Comparison of ENCODE assay signal across 8 cellular contexts in the genomic region with DNA sequence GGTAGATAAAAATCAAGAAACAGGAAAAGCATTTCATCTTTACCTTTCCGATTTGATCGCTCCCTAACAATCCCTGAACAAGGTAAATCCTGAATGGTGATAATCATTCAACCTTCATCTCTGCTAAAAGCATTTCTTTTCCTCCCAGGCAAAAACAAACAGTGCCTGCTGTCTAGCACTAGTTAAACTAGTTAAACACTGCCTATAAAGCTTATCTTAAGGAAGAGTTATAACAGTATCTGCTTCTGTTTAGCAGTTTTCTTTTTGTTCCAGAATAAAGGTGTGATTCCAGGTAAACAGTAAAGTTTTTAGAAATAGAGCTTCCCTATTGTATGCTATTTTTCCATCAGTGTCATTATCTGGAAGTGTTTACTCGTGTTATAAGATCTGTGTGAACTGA. TPM values are rescaled to one million over a fixed set of nuclear protein-coding genes. Genes with fewer than 3 reads are reported as not detected.
A peak's percentile ranks its signal among the peaks of the same experiment; 100 is the strongest.
DNase-seq lines count a peak whose midpoint lies in the region; ATAC-seq, FAIRE-seq and TF ChIP-seq lines count a peak whose summit lies in the region.
"Not testable (repeated sequence)": the region's sequence is repeated elsewhere in the genome, so short reads cannot be mapped to it uniquely, and the experiment has no call there.
"Had no signal": no experiment of that assay in that cellular context is flagged by ENCODE, and none has a peak within 500 bp of the region (broad histone marks: within the 10 kb centered on the region; RNA-seq: fewer than 3 reads in every experiment).

No MANE protein-coding gene starts in this region.

- WGBS in K562 (ENCODE audit: insufficient coverage, low coverage, missing lambda C conversion rate) = 67% methylated on average over 3 of the region's 3 CpGs
- no CpG with 5 or more reads among the region's 3 CpGs for WGBS in mesendoderm (ENCODE audit: extremely low coverage, insufficient coverage, low lambda C conversion rate)

- not testable (repeated sequence) for H4K5ac ChIP-seq in mesendoderm (ENCODE audit: low read length)

- H3K4ac ChIP-seq in mesendoderm (ENCODE audit: low read depth, low read length) = not testable (repeated sequence)

- H4K20me1 ChIP-seq in K562 (replicated peaks; ENCODE audit: control insufficient read depth, insufficient read depth, low read length) = not testable (repeated sequence)
- H4K20me1 ChIP-seq in osteoblast (ENCODE audit: insufficient read depth, low read length) = peaks cover 51% of the 10 kb centered on the region

- intact Hi-C loops in K562 (cut with micrococcal nuclease) = not testable (repeated sequence)

- not testable (repeated sequence) for H3K9ac ChIP-seq in K562 (ENCODE audit: insufficient read depth in 1 of 2, low read depth in 2 of 2, low read length in 2 of 2); mesendoderm (ENCODE audit: low read length)

- not testable (repeated sequence) for H3K9me1 ChIP-seq in K562 (ENCODE audit: control insufficient read depth, insufficient read depth, low read length)

- H3K79me2 ChIP-seq in K562 (ENCODE audit: control insufficient read depth, insufficient read depth, low read length) (peaks cover 33% of the 10 kb centered on the region), mesendoderm (ENCODE audit: control insufficient read depth, insufficient read depth, low read length) (peaks cover 12% of the 10 kb centered on the region), osteoblast (ENCODE audit: insufficient read depth, low read length) (peaks cover 89% of the 10 kb centered on the region)

- H3K4me3 ChIP-seq in LNCaP clone FGC (ENCODE audit: low read depth, low read length) = 0 out of 2 replicates have a peak overlapping the region, but pooled peaks have one; percentile 18
- H3K4me3 ChIP-seq in K562; mesendoderm (ENCODE audit: low read length); osteoblast (ENCODE audit: insufficient read depth, low read length): not testable (repeated sequence)

- in situ Hi-C loops in K562 (cut with MboI) = not testable (repeated sequence)

- not testable (repeated sequence) for H4K8ac ChIP-seq in mesendoderm (ENCODE audit: low read depth, low read length)

- not testable (repeated sequence) for H3K79me1 ChIP-seq in mesendoderm (ENCODE audit: low read length)

- H3K4me2 ChIP-seq in K562 (ENCODE audit: insufficient read depth, low read length); mesendoderm (ENCODE audit: low read length); osteoblast (ENCODE audit: insufficient read depth, low read length): not testable (repeated sequence)

- not testable (repeated sequence) for TF ChIP-seq EP300 in K562 (IDR thresholded peaks at IDR 0.05; ENCODE audit: low read length)

- H3K18ac ChIP-seq in mesendoderm (ENCODE audit: low read length) = not testable (repeated sequence)

- peak overlapping the region; percentile 37 for H3K27ac ChIP-seq in 22Rv1
- H3K27ac ChIP-seq in K562 (ENCODE audit: extremely low read depth, low read depth, low read length); mesendoderm (ENCODE audit: low read depth, low read length); osteoblast (ENCODE audit: low read depth, low read length): not testable (repeated sequence)

- H3K56ac ChIP-seq in mesendoderm (ENCODE audit: low read length) = peak overlapping the region; percentile 25

- not testable (repeated sequence) for H3K27me3 ChIP-seq in K562 (ENCODE audit: control insufficient read depth in 2 of 2, insufficient read depth in 2 of 2, low read length in 2 of 2); mesendoderm (ENCODE audit: insufficient read depth, low read length, poor library complexity); osteoblast (ENCODE audit: insufficient read depth, low read length)

- H2AFZ ChIP-seq in K562 (ENCODE audit: low read depth, low read length); osteoblast (ENCODE audit: low read length): not testable (repeated sequence)

- H3K9me3 ChIP-seq in K562 (replicated peaks; ENCODE audit: control insufficient read depth, insufficient read depth, low read depth, low read length); osteoblast (ENCODE audit: low read depth, low read length): not testable (repeated sequence)

- H2AK5ac ChIP-seq in mesendoderm (ENCODE audit: low read length) = not testable (repeated sequence)

- H3K36me3 ChIP-seq in K562 (ENCODE audit: control insufficient read depth, insufficient read depth, low read length); mesendoderm (ENCODE audit: control insufficient read depth, insufficient read depth, low read length); osteoblast (ENCODE audit: insufficient read depth, low read length): not testable (repeated sequence)

- H2BK120ac ChIP-seq in mesendoderm (ENCODE audit: low read depth, low read length) = not testable (repeated sequence)

- ATAC-seq in K562 = not testable (repeated sequence)

- not testable (repeated sequence) for TF ChIP-seq POLR2A in K562 (conservative IDR thresholded peaks at IDR 0.05)

- H3K23ac ChIP-seq in mesendoderm (ENCODE audit: low read length) = not testable (repeated sequence)

- FAIRE-seq in K562 (lab: Jason Lieb, UNC) = not testable (repeated sequence)
- FAIRE-seq in islet of Langerhans (lab: Jason Lieb, UNC) = peak; percentile 78

- not testable (repeated sequence) for H2BK5ac ChIP-seq in mesendoderm (ENCODE audit: low read length)

- not testable (repeated sequence) for TF ChIP-seq RAD21 in K562 (CRISPR knock-in tag; conservative IDR thresholded peaks at IDR 0.05 in 1 of 2, IDR thresholded peaks at IDR 0.05 in 1 of 2)

- H3K4me1 ChIP-seq in K562 (replicated peaks in 1 of 2; ENCODE audit: control insufficient read depth in 2 of 2, insufficient read depth in 2 of 2, low read length in 2 of 2); mesendoderm (ENCODE audit: control insufficient read depth, low read depth, low read length); osteoblast (ENCODE audit: insufficient read depth, low read length): not testable (repeated sequence)

- BruUV-seq in K562 (replicated peaks; lab: Mats Ljungman, UMichigan) = not testable (repeated sequence)

- H2BK15ac ChIP-seq in mesendoderm (replicated peaks; ENCODE audit: low read depth) = not testable (repeated sequence)

- POLR2A ChIA-PET in K562 (lab: Yijun Ruan, JAX) = not testable (repeated sequence)

- TF ChIP-seq CTCF in 22Rv1 (IDR thresholded peaks at IDR 0.05); LNCaP clone FGC (IDR thresholded peaks at IDR 0.05; ENCODE audit: control insufficient read depth, extremely low read depth, insufficient read depth); K562 (IDR thresholded peaks at IDR 0.05 in 2 of 3, conservative IDR thresholded peaks at IDR 0.05 in 1 of 3; ENCODE audit: insufficient read depth in 2 of 3, low read depth in 1 of 3, low read length in 3 of 3); osteoblast (IDR thresholded peaks at IDR 0.05; ENCODE audit: extremely low read depth, low read depth, low read length): not testable (repeated sequence)

- CTCF ChIA-PET in K562 (lab: Yijun Ruan, JAX; ENCODE audit: low intra/inter-chr PET ratio) = not testable (repeated sequence)

- DNase-seq in LNCaP clone FGC (ENCODE audit: low read depth); K562 (ENCODE audit: extremely low read depth in 1 of 4, low spot score in 3 of 4); mesendoderm: not testable (repeated sequence)
- DNase-seq in NCI-H345 (lab: John Stamatoyannopoulos, UW) = peak; percentile 18
- peak; percentile 3 for DNase-seq in osteoblast (ENCODE audit: insufficient read length, low spot score, missing footprints)

RNA-seq across cellular contexts. Expression of a gene that starts 6.4 kb away (rescaled TPM):
- 142 and 188 TPM in 2 replicates for total RNA-seq in K562 (2011; cell fraction: chromatin; rRNA removed; ENCODE audit: low replicate concordance)
- 55.9 and 62.6 TPM in 2 replicates for total RNA-seq in K562 (2011; cell fraction: nucleolus; rRNA removed)
- total RNA-seq in K562 (2011; cell fraction: nucleoplasm; rRNA removed) = 96.4 and 120 TPM in 2 replicates
- 48.2 and 51.0 TPM in 2 replicates for total RNA-seq in K562 (2014; rRNA removed)
- 45.8 and 52.5 TPM in 2 replicates for total RNA-seq in K562 (2014; rRNA removed; fragmentation: Illumina TruSeq; extraction: Trizol)
- 41.5 and 45.2 TPM in 2 replicates for total RNA-seq in K562 (2015; rRNA removed; fragmentation: Illumina TruSeq; extraction: Trizol)
- total RNA-seq in K562 (2021) = 49.1 and 51.4 TPM in 2 replicates
- 95.4 and 99.6 TPM in 2 replicates for polyA plus RNA-seq in K562 (2011; rRNA removed)
- polyA plus RNA-seq in K562 (2011; cell fraction: cytosol; rRNA removed) = 34.4 and 79.5 TPM in 2 replicates
- 95.6 and 143 TPM in 2 replicates for polyA plus RNA-seq in K562 (2011; cell fraction: nucleus; rRNA removed)
- 41.1 and 51.5 TPM in 2 replicates for polyA plus RNA-seq in K562 (2012)
- polyA plus RNA-seq in K562 (2014; fragmentation: Illumina TruSeq; extraction: Trizol) = 39.2 and 44.3 TPM in 2 replicates
- 1 to 10 TPM; 5.1 to 8.1 TPM for polyA plus RNA-seq in K562 (2014; fragmentation: Nextera tagmentation; extraction: Ambion mirVana)
- 48.8 and 52.8 TPM in 2 replicates for polyA plus RNA-seq in K562 (2014; rRNA removed)
- 106 and 130 TPM in 2 replicates for polyA minus RNA-seq in K562 (2011; rRNA and poly(A)+ RNA removed)
- 29.9 and 36.3 TPM in 2 replicates for polyA minus RNA-seq in K562 (2011; cell fraction: cytosol; rRNA and poly(A)+ RNA removed)
- polyA minus RNA-seq in K562 (2011; cell fraction: nucleus; rRNA and poly(A)+ RNA removed) = 32.9 and 73.8 TPM in 2 replicates
- polyA plus RNA-seq in mesendoderm (2013, experiment 1 of 2) = 48.1 TPM
- polyA plus RNA-seq in mesendoderm (2013, experiment 2 of 2) = 48.1 TPM
- total RNA-seq in osteoblast = 82.5 and 90.5 TPM in 2 replicates

RNA-seq across cellular contexts. Expression of a gene that starts 44.0 kb away (rescaled TPM):
- 515 and 560 TPM in 2 replicates for total RNA-seq in K562 (2011; cell fraction: chromatin; rRNA removed; ENCODE audit: low replicate concordance)
- total RNA-seq in K562 (2011; cell fraction: nucleolus; rRNA removed) = 263 and 272 TPM in 2 replicates
- total RNA-seq in K562 (2011; cell fraction: nucleoplasm; rRNA removed) = 230 and 262 TPM in 2 replicates
- total RNA-seq in K562 (2014; rRNA removed) (18.8 and 22.6 TPM in 2 replicates), K562 (2014; rRNA removed; fragmentation: Illumina TruSeq; extraction: Trizol) (18.5 and 21.2 TPM in 2 replicates), K562 (2015; rRNA removed; fragmentation: Illumina TruSeq; extraction: Trizol) (22.3 and 27.2 TPM in 2 replicates), K562 (2021) (45.4 and 48.7 TPM in 2 replicates), osteoblast (52.1 and 56.9 TPM in 2 replicates)
- polyA plus RNA-seq in K562 (2011; rRNA removed) (35.9 and 49.4 TPM in 2 replicates), K562 (2014; fragmentation: Illumina TruSeq; extraction: Trizol) (27.2 and 36.1 TPM in 2 replicates), K562 (2014; fragmentation: Nextera tagmentation; extraction: Ambion mirVana) (1 to 10 TPM; 8.2 TPM), K562 (2014; rRNA removed) (38.9 and 44.7 TPM in 2 replicates)
- polyA plus RNA-seq in K562 (2011; cell fraction: cytosol; rRNA removed) = 24.0 and 29.8 TPM in 2 replicates
- 307 and 315 TPM in 2 replicates for polyA plus RNA-seq in K562 (2011; cell fraction: nucleus; rRNA removed)
- 51.9 and 71.6 TPM in 2 replicates for polyA plus RNA-seq in K562 (2012)
- 19.6 and 20.1 TPM in 2 replicates for polyA minus RNA-seq in K562 (2011; rRNA and poly(A)+ RNA removed)
- 13.3 and 14.5 TPM in 2 replicates for polyA minus RNA-seq in K562 (2011; cell fraction: cytosol; rRNA and poly(A)+ RNA removed)
- polyA minus RNA-seq in K562 (2011; cell fraction: nucleus; rRNA and poly(A)+ RNA removed) = 66.5 and 88.9 TPM in 2 replicates
- 51.5 TPM for polyA plus RNA-seq in mesendoderm (2013, experiment 1 of 2)
- 51.6 TPM for polyA plus RNA-seq in mesendoderm (2013, experiment 2 of 2)
- polyA plus RNA-seq: CD14-positive monocyte had no signal
